ENCODE assay signal across 1 cellular context in the genomic region with DNA sequence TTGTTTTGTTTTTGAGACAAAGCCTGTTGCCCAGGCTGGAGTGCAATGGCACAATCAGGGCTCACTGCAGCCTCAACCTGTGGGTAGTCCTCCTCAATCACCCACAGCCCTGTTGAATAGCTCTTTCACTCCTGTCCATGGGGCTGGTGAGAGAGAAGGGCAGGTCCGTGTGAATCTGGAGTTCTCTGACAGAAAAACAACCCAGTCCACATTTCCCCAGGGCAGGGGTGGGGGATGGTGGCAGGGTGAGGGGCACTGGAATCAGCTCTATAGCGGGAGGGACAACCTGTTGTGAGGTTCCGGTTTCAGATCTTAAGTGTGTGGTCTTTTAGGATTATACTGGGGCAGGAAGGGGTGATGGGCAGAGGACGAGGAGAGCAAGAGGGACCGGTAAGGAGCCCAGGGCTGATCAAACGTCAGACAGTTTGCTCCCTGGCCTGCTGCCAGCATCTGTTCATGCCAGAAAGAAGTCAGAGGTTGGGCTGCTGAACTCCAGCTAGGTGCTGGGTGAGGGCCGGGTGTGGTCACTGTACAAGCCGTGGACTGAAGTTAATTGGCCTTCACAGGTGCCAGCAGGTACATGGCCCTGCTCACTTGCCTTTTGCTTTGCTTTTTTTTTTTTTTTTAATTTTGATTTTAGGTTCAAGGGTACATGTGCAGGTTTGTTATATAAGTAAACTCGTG.
TF ChIP-seq lines count a peak whose summit lies in the region.

No MANE protein-coding gene starts in this region.

TF ChIP-seq in HCT116, 20 proteins besides CTCF, POLR2A, EP300 and RAD21:
- no peak for TF ChIP-seq EZH2phosphoT487 (IDR thresholded peaks at IDR 0.05; ENCODE audit: borderline replicate concordance)
- TF ChIP-seq JUND (IDR thresholded peaks at IDR 0.05) = no peak
- no peak for TF ChIP-seq EZH2 (IDR thresholded peaks at IDR 0.05)
- no peak for TF ChIP-seq YY1 (IDR thresholded peaks at IDR 0.05; ENCODE audit: extremely low read depth, insufficient replicate concordance, low read depth, low read length)
- TF ChIP-seq CEBPB (IDR thresholded peaks at IDR 0.05; ENCODE audit: low read depth) = no peak
- no peak for TF ChIP-seq TCF7L2 (IDR thresholded peaks at IDR 0.05; ENCODE audit: borderline replicate concordance, extremely low read depth, insufficient read depth, insufficient read length)
- no peak for TF ChIP-seq ELF1 (IDR thresholded peaks at IDR 0.05; ENCODE audit: borderline replicate concordance, low read depth)
- TF ChIP-seq SP1 (IDR thresholded peaks at IDR 0.05; ENCODE audit: low read depth) = no peak
- TF ChIP-seq, protein P1, sequence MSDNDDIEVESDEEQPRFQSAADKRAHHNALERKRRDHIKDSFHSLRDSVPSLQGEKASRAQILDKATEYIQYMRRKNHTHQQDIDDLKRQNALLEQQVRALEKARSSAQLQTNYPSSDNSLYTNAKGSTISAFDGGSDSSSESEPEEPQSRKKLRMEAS (IDR thresholded peaks at IDR 0.05) = no peak
- no peak for TF ChIP-seq FOSL1 (IDR thresholded peaks at IDR 0.05; ENCODE audit: low read depth)
TF ChIP-seq in HCT116: peak in this region for 0.
